25 cellular contexts compared by ENCODE assay signal in genomic region chr7:128916643-128916915, GRCh38. TPM values are rescaled to one million over a fixed set of nuclear protein-coding genes. Genes with fewer than 3 reads are reported as not detected.
A peak's percentile ranks its signal among the peaks of the same experiment; 100 is the strongest.
DNase-seq lines count a peak whose midpoint lies in the region; TF ChIP-seq lines count a peak whose summit lies in the region.
"Had no signal": no experiment of that assay in that cellular context is flagged by ENCODE, and none has a peak within 500 bp of the region (broad histone marks: within the 10 kb centered on the region; RNA-seq: fewer than 3 reads in every experiment).

No MANE protein-coding gene starts in this region.

- WGBS in endodermal cell (ENCODE audit: insufficient coverage in 1 of 2, insufficient read length in 1 of 2), 2 experiments = 96% methylated on average over 6 to 7 of the region's 7 CpGs
- WGBS in sigmoid colon, 2 donors = 91 to 95% methylated on average over 7 of the region's 7 CpGs

- H3K36me3 Mint-ChIP-seq in IgD-negative memory B cell (peaks cover 5% of the 10 kb centered on the region), endodermal cell (ENCODE audit: low read depth) (no peaks in the 10 kb centered on the region)

- peaks cover 11% of the 10 kb centered on the region for H3K27me3 ChIP-seq in endodermal cell (ENCODE audit: control insufficient read depth, insufficient read depth, low read length, poor library complexity, severe bottlenecking)
- peaks cover 8 to 56% (median 43%) of the 10 kb centered on the region in 3 donors for H3K27me3 ChIP-seq in sigmoid colon
- H3K27me3 ChIP-seq: BE2C had no signal

- no peak overlapping the region for H3K27ac ChIP-seq in endodermal cell (ENCODE audit: low read depth, low read length)
- no peak overlapping the region for H3K27ac ChIP-seq in sigmoid colon
- H3K27ac ChIP-seq: 22Rv1, SJCRH30 had no signal

- TF ChIP-seq CTCF in endodermal cell (conservative IDR thresholded peaks at IDR 0.05) = no peak
- no peak for TF ChIP-seq CTCF in sigmoid colon (IDR thresholded peaks at IDR 0.05)

- H3K4me1 ChIP-seq in endodermal cell (ENCODE audit: control insufficient read depth, insufficient read depth, low read length) = peaks cover 11% of the 10 kb centered on the region
- H3K4me1 ChIP-seq in sigmoid colon = peaks cover 0 to 16% (median 14%) of the 10 kb centered on the region in 4 donors

- no peak for TF ChIP-seq EP300 in sigmoid colon (IDR thresholded peaks at IDR 0.05)

- H3K27me3 Mint-ChIP-seq in IgD-negative memory B cell = peaks cover 22% of the 10 kb centered on the region
- peaks cover 56% of the 10 kb centered on the region for H3K27me3 Mint-ChIP-seq in endodermal cell (ENCODE audit: insufficient read depth)

- H3K9me3 Mint-ChIP-seq in IgD-negative memory B cell (no peaks in the 10 kb centered on the region), endodermal cell (no peaks in the 10 kb centered on the region)

- no peak overlapping the region for H3K4me3 ChIP-seq in endodermal cell (ENCODE audit: low read length)
- no peak overlapping the region for H3K4me3 ChIP-seq in sigmoid colon
- H3K4me3 ChIP-seq: SJCRH30 had no signal

- peaks cover 7 to 15% (median 13%) of the 10 kb centered on the region in 3 donors for H3K4me1 Mint-ChIP-seq in IgD-negative memory B cell
- peaks cover 29% of the 10 kb centered on the region for H3K4me1 Mint-ChIP-seq in endodermal cell

- H3K36me3 ChIP-seq in endodermal cell (ENCODE audit: control insufficient read depth, insufficient read depth, low read length) (no peaks in the 10 kb centered on the region), sigmoid colon (no peaks in the 10 kb centered on the region)
- H3K36me3 ChIP-seq: BE2C, SJCRH30 had no signal

- no peak for TF ChIP-seq POLR2A in sigmoid colon (IDR thresholded peaks at IDR 0.05)

- H3K9ac ChIP-seq in endodermal cell (ENCODE audit: extremely low read depth, low read length, poor library complexity, severe bottlenecking) = no peak overlapping the region

- no peak overlapping the region for H3K27ac Mint-ChIP-seq in IgD-negative memory B cell
- no peak overlapping the region for H3K27ac Mint-ChIP-seq in endodermal cell

- peak; percentile 8 for DNase-seq in activated CD4-positive, CD25-positive, alpha-beta regulatory T cell treated with anti-CD3 and anti-CD28 coated beads, Interleukin-2, amount 50 U/mL, for 72 hours
- DNase-seq in activated CD4-positive, CD25-positive, alpha-beta regulatory T cell (lab: John Stamatoyannopoulos, UW) = no peak
- DNase-seq in endodermal cell (no peak), sigmoid colon (peak; percentile 7), NCI-H82 (lab: John Stamatoyannopoulos, UW) (no peak), hypothalamus (lab: John Stamatoyannopoulos, UW) (no peak)
- DNase-seq: BE2C, Calu3, DMS153, DND-41, KBM-7, MV-4-11, NCI-H1105, NCI-H1436 treated with DMSO at 0.1 percent for 48 hours, NCI-H187 treated with DMSO at 0.1 percent for 48 hours, NCI-H2171 treated with DMSO at 0.1 percent for 48 hours, NCI-H345, NCI-H524, NCI-H748 treated with DMSO at 0.1 percent for 48 hours, PC-3, SJCRH30 had no signal

- H3K9me3 ChIP-seq in endodermal cell (ENCODE audit: control insufficient read depth, low read length) (no peaks in the 10 kb centered on the region), sigmoid colon (no peaks in the 10 kb centered on the region)
- H3K9me3 ChIP-seq: BE2C, SJCRH30 had no signal

- H3K4me3 Mint-ChIP-seq in IgD-negative memory B cell (peak overlapping the region in 3 of 4 donors; percentile 28 to 60 (median 56)), endodermal cell (peak overlapping the region; percentile 41)

- intact Hi-C loops in sigmoid colon (cut with DNase I) = no loop called here

RNA-seq across cellular contexts. Expression of gene KCP, which starts 6.1 kb away (rescaled TPM):
- polyA plus RNA-seq in IgD-negative memory B cell (0.26 TPM), sigmoid colon (under 1 TPM in 1 of 3 donors, not detected in 2; 0.42 TPM)
- total RNA-seq in endodermal cell (10 to 100 TPM; 21.1 to 33.3 TPM), sigmoid colon (under 1 TPM in 3 of 4 donors, not detected in 1; 0.14 to 0.36 (median 0.28) TPM)
- polyA plus RNA-seq in endodermal cell (2013, experiment 1 of 2) = 8.3 TPM
- 6.5 TPM for polyA plus RNA-seq in endodermal cell (2013, experiment 2 of 2)
- total RNA-seq: LHCN-M2, RPMI7951 had no signal

RNA-seq across cellular contexts. Expression of gene IRF5, which starts 21.1 kb away (rescaled TPM):
- polyA plus RNA-seq in IgD-negative memory B cell (132 TPM), sigmoid colon (10 to 100 TPM in 1 of 3 donors, 1 to 10 TPM in 2; 4.6 to 11.3 (median 4.8) TPM)
- total RNA-seq in endodermal cell (under 1 TPM; 0.31 to 0.53 TPM), sigmoid colon (10 to 100 TPM in 1 of 4 donors, 1 to 10 TPM in 3; 6.0 to 15.3 (median 8.1) TPM)
- 0.14 TPM for polyA plus RNA-seq in endodermal cell (2013, experiment 1 of 2)
- polyA plus RNA-seq in endodermal cell (2013, experiment 2 of 2) = 0.17 TPM
- total RNA-seq: RPMI7951 had no signal

RNA-seq across cellular contexts. Expression of gene ATP6V1F, which starts 53.9 kb away (rescaled TPM):
- polyA plus RNA-seq in IgD-negative memory B cell = 325 TPM
- total RNA-seq in endodermal cell = 100 to 1,000 TPM; 122 to 157 TPM
- polyA plus RNA-seq in endodermal cell (2013, experiment 1 of 2) = 128 TPM
- polyA plus RNA-seq in endodermal cell (2013, experiment 2 of 2) = 128 TPM
- 100 to 1,000 TPM in 3 of 4 donors, 10 to 100 TPM in 1; 96.7 to 138 (median 131) TPM for total RNA-seq in sigmoid colon
- polyA plus RNA-seq in sigmoid colon = 100 to 1,000 TPM; 148 to 214 (median 183) TPM

Comparison
In these comparisons a context has a peak if more than half of its experiments do, and no peak if none do; other contexts are left out.
1. DNase-seq: peak in activated CD4-positive, CD25-positive, alpha-beta regulatory T cell treated with anti-CD3 and anti-CD28 coated beads, Interleukin-2, amount 50 U/mL, for 72 hours (single experiment) and sigmoid colon (single experiment); none in activated CD4-positive, CD25-positive, alpha-beta regulatory T cell (0 of 4), endodermal cell (single experiment), NCI-H82 (single experiment) and hypothalamus (0 of 51).
2. RNA of gene KCP, which starts 6.1 kb away (total RNA-seq): 21.1 to 33.3 TPM in endodermal cell; 0.14 to 0.36 TPM in sigmoid colon; every median in the first group is over 10 times any median in the second.
3. RNA of gene IRF5, which starts 21.1 kb away (total RNA-seq): 6.0 to 15.3 TPM in sigmoid colon; 0.31 to 0.53 TPM in endodermal cell; every median in the first group is over 4 times any median in the second.